16 cellular contexts compared by ENCODE assay signal in genomic region chr9:38107811-38108304, GRCh38. TPM values are rescaled to one million over a fixed set of nuclear protein-coding genes. Genes with fewer than 3 reads are reported as not detected.
DNase-seq lines count a peak whose midpoint lies in the region; FAIRE-seq and TF ChIP-seq lines count a peak whose summit lies in the region.
"Had no signal": no experiment of that assay in that cellular context is flagged by ENCODE, and none has a peak within 500 bp of the region (broad histone marks: within the 10 kb centered on the region; RNA-seq: fewer than 3 reads in every experiment).

No MANE protein-coding gene starts in this region.

- H3K36me3 ChIP-seq in hepatocyte (replicated peaks; ENCODE audit: insufficient read depth, low read depth), result no peaks in the 10 kb centered on the region
- no peaks in the 10 kb centered on the region for H3K36me3 ChIP-seq in stomach
- no peaks in the 10 kb centered on the region for H3K36me3 ChIP-seq in osteoblast (ENCODE audit: insufficient read depth, low read length)
- H3K36me3 ChIP-seq: HAP-1, sigmoid colon had no signal

- 71% methylated on average over 8 of the region's 8 CpGs for WGBS in hepatocyte (ENCODE audit: low lambda C conversion rate, missing lambda C conversion rate)
- 55 to 72% (median 65%) methylated on average over 8 of the region's 8 CpGs for WGBS in stomach, 5 donors

- FAIRE-seq in D721Med (lab: Jason Lieb, UNC), result no peak
- FAIRE-seq: endometrium had no signal

- H3K4me3 ChIP-seq in hepatocyte (no peak overlapping the region), stomach (no peak overlapping the region), osteoblast (ENCODE audit: insufficient read depth, low read length) (no peak overlapping the region)
- H3K4me3 ChIP-seq: HAP-1, sigmoid colon had no signal

- DNase-seq in NCI-H510A treated with DMSO at 0.1 percent for 48 hours (lab: John Stamatoyannopoulos, UW) (peak; percentile 17), NCI-H510A (lab: John Stamatoyannopoulos, UW) (no peak), NCI-H2029 treated with DMSO at 0.1 percent for 48 hours (lab: John Stamatoyannopoulos, UW) (peak; percentile 20), hepatocyte (ENCODE audit: low spot score) (peak; percentile 54), stomach (peak; percentile 64), middle frontal gyrus (ENCODE audit: extremely low spot score, low spot score) (no peak), osteoblast (ENCODE audit: insufficient read length, low spot score, missing footprints) (no peak), D721Med (ENCODE audit: insufficient read length, low spot score) (no peak)
- DNase-seq: 8988T; GF-D8; islet precursor cell; NCI-H2107; sigmoid colon; stimulated activated naive CD4-positive, alpha-beta T cell had no signal

- intact Hi-C loops in stomach (cut with DNase I; ENCODE audit: low total_unique reads), result loop anchor here (10.0 kb wide), 1 partner anchor 47 kb away; no protein-coding TSS in a partner anchor

- H3K27ac ChIP-seq in hepatocyte, result peak overlapping the region; percentile 18
- H3K27ac ChIP-seq in stomach, result peak overlapping the region in 3 of 5 donors; percentile 11 to 49 (median 45)
- H3K27ac ChIP-seq in osteoblast (ENCODE audit: low read depth, low read length), result no peak overlapping the region
- H3K27ac ChIP-seq: sigmoid colon had no signal

- TF ChIP-seq EP300 in stomach (IDR thresholded peaks at IDR 0.05), result no peak

- no peak overlapping the region for H3K4me2 ChIP-seq in hepatocyte
- no peak overlapping the region for H3K4me2 ChIP-seq in osteoblast (ENCODE audit: insufficient read depth, low read length)

- no peak overlapping the region for H2AFZ ChIP-seq in hepatocyte
- H2AFZ ChIP-seq in osteoblast (ENCODE audit: low read length), result no peak overlapping the region

- H3K27me3 ChIP-seq in hepatocyte (no peaks in the 10 kb centered on the region), stomach (no peaks in the 10 kb centered on the region), osteoblast (ENCODE audit: insufficient read depth, low read length) (peaks cover 39% of the 10 kb centered on the region)
- H3K27me3 ChIP-seq: sigmoid colon had no signal

- H3K4me1 ChIP-seq in hepatocyte (ENCODE audit: insufficient read depth) (peaks cover 6% of the 10 kb centered on the region), stomach (peaks cover 0 to 12% (median 7%) of the 10 kb centered on the region in 4 donors), osteoblast (ENCODE audit: insufficient read depth, low read length) (no peaks in the 10 kb centered on the region)
- H3K4me1 ChIP-seq: HAP-1, sigmoid colon had no signal

- H3K79me2 ChIP-seq in hepatocyte, result no peaks in the 10 kb centered on the region
- H3K79me2 ChIP-seq in osteoblast (ENCODE audit: insufficient read depth, low read length), result no peaks in the 10 kb centered on the region

- H3K9me3 ChIP-seq in hepatocyte (ENCODE audit: low read depth) (no peaks in the 10 kb centered on the region), stomach (no peaks in the 10 kb centered on the region), osteoblast (ENCODE audit: low read depth, low read length) (no peaks in the 10 kb centered on the region)
- H3K9me3 ChIP-seq: HAP-1, sigmoid colon had no signal

- H3K9me2 ChIP-seq in hepatocyte (replicated peaks; ENCODE audit: insufficient read depth), result no peaks in the 10 kb centered on the region

- TF ChIP-seq POLR2A in stomach (IDR thresholded peaks at IDR 0.05), result no peak

- TF ChIP-seq CTCF in hepatocyte (IDR thresholded peaks at IDR 0.05; ENCODE audit: poor library complexity) (no peak), stomach (IDR thresholded peaks at IDR 0.05) (no peak), osteoblast (IDR thresholded peaks at IDR 0.05; ENCODE audit: extremely low read depth, low read depth, low read length) (no peak), D721Med (IDR thresholded peaks at IDR 0.05; ENCODE audit: insufficient read depth, missing control alignments) (no peak)

- H4K20me1 ChIP-seq in hepatocyte (ENCODE audit: insufficient read depth, poor library complexity, severe bottlenecking), result no peaks in the 10 kb centered on the region
- no peaks in the 10 kb centered on the region for H4K20me1 ChIP-seq in osteoblast (ENCODE audit: insufficient read depth, low read length)

RNA-seq across cellular contexts. Expression of gene SHB, which starts 38.8 kb away (rescaled TPM):
- total RNA-seq in hepatocyte, result 15.5 and 20.8 TPM in 2 replicates
- 36.1 and 48.3 TPM in 2 replicates for polyA plus RNA-seq in hepatocyte
- total RNA-seq in stomach, result 10 to 100 TPM in 3 of 5 donors, 1 to 10 TPM in 2; 3.5 to 37.7 (median 14.8) TPM
- polyA plus RNA-seq in stomach, result 1 to 10 TPM; 6.7 to 9.0 (median 7.3) TPM
- 8.8 and 9.4 TPM in 2 replicates for total RNA-seq in osteoblast

Comparison
In these comparisons a context has a peak if more than half of its experiments do, and no peak if none do; other contexts are left out.
1. DNase-seq: peak in NCI-H510A treated with DMSO at 0.1 percent for 48 hours (single experiment), NCI-H2029 treated with DMSO at 0.1 percent for 48 hours (single experiment), hepatocyte (single experiment) and stomach (single experiment); none in NCI-H510A (single experiment), middle frontal gyrus (single experiment), osteoblast (single experiment) and D721Med (single experiment).